8 cellular contexts compared by ENCODE assay signal in the genomic region with DNA sequence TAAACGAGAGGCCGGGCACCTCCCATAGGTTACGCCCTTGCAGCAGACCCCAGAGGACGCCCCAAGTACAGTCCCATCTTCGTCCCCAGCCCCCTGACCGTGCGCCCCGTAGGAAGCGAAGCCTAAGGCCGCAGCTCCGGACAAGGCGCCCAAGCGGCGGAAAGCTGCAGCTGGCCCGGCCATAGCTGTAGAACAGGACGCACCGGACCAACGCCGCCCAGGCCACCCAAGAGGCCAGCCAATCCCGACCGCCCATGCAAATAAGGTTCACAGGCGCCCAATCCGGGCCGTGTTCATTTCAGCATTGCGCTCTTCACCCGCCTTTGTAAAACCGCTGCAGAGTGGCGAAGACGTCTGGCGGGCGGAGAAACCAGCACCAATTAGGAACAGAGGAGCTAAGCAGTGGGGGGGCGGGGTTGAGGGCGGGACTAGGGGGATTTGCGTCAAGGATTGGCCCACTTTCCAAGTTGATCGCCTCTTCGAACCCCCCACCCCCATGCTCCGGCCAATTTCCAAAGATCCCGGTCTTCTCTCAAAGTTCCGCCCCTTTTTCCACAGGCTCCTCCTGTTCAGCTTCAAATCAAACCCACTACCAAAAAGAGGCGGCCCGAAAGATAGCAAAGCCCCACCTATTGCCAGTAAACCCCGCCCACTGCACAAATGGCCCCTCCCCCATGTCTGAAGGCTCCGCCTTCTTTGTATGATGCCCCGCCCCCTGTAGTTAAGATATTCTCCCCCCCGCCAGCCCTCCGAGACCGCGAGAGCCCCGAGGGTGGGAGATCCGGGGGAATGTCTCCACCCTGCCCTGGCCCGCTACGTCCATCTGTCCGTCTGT. TPM values are rescaled to one million over a fixed set of nuclear protein-coding genes. Genes with fewer than 3 reads are reported as not detected.
DNase-seq lines count a peak whose midpoint lies in the region; ATAC-seq, FAIRE-seq and TF ChIP-seq lines count a peak whose summit lies in the region.

A gene (minus strand): TSS at position 196 of the 835 bp plus-strand sequence. CDS start 13 bp downstream, at position 183.

- TF ChIP-seq POLR2A in GM12892 (IDR thresholded peaks at IDR 0.05; ENCODE audit: low read depth, low read length): peak; percentile 94

- no peaks in the 10 kb centered on the region for H3K27me3 ChIP-seq in upper lobe of right lung

- H3K4me1 ChIP-seq in upper lobe of right lung: peaks cover 10% of the 10 kb centered on the region

- DNase-seq in GM12892 (ENCODE audit: insufficient read length) (peak; percentile 95), NCI-H1694 (lab: John Stamatoyannopoulos, UW) (peak; percentile 99), amniotic stem cell (lab: John Stamatoyannopoulos, UW) (peak; percentile 99), left cardiac atrium (peak; percentile 99), posterior vena cava (ENCODE audit: low spot score) (peak; percentile 99), upper lobe of right lung (peak; percentile 98)

- peak within 1 kb of the TSS; percentile 90 for H3K27ac Mint-ChIP-seq in T-helper 1 cell treated with Interleukin-12 subunit alpha and Interleukin-12 subunit beta and Interleukin-4 antibody, amounts not matched to agents 30 μg/mL and 1 μg/mL, for 36 hours

- peaks cover 23% of the 10 kb centered on the region for H3K27me3 Mint-ChIP-seq in T-helper 1 cell treated with Interleukin-12 subunit alpha and Interleukin-12 subunit beta and Interleukin-4 antibody, amounts not matched to agents 30 μg/mL and 1 μg/mL, for 36 hours (ENCODE audit: low read depth)

- intact Hi-C loops in left cardiac atrium (cut with DNase I): loop anchor here in 1 of 2 donors (2.0 kb wide), 1 partner anchor 31 kb away; a partner anchor contains a TSS
- intact Hi-C loops in posterior vena cava (cut with DNase I): no loop called here
- intact Hi-C loops in upper lobe of right lung (cut with DNase I): no loop called here

- H3K9me3 ChIP-seq in upper lobe of right lung: no peaks in the 10 kb centered on the region

- TF ChIP-seq CTCF in upper lobe of right lung (IDR thresholded peaks at IDR 0.05): no peak

- peaks cover 14% of the 10 kb centered on the region for H3K4me1 Mint-ChIP-seq in T-helper 1 cell treated with Interleukin-12 subunit alpha and Interleukin-12 subunit beta and Interleukin-4 antibody, amounts not matched to agents 30 μg/mL and 1 μg/mL, for 36 hours (ENCODE audit: low read depth)

- H3K36me3 ChIP-seq in upper lobe of right lung: no peaks in the 10 kb centered on the region

- peak within 1 kb of the TSS; percentile 86 for H3K4me3 Mint-ChIP-seq in T-helper 1 cell treated with Interleukin-12 subunit alpha and Interleukin-12 subunit beta and Interleukin-4 antibody, amounts not matched to agents 30 μg/mL and 1 μg/mL, for 36 hours

- ATAC-seq in HG02870 (IDR thresholded peaks at IDR 0.05; ENCODE audit: unreplicated experiment) (peak; percentile 93), left cardiac atrium (peak; percentile 91 to 94), upper lobe of right lung (peak; percentile 94)

- peak; percentile 99 for FAIRE-seq in GM12892 (lab: Jason Lieb, UNC)

- H3K36me3 Mint-ChIP-seq in T-helper 1 cell treated with Interleukin-12 subunit alpha and Interleukin-12 subunit beta and Interleukin-4 antibody, amounts not matched to agents 30 μg/mL and 1 μg/mL, for 36 hours (ENCODE audit: low read depth): peaks cover 4% of the 10 kb centered on the region

- peak within 1 kb of the TSS; percentile 78 for H3K27ac ChIP-seq in upper lobe of right lung

- peak within 1 kb of the TSS; percentile 64 for H3K4me3 ChIP-seq in upper lobe of right lung

- H3K9me3 Mint-ChIP-seq in T-helper 1 cell treated with Interleukin-12 subunit alpha and Interleukin-12 subunit beta and Interleukin-4 antibody, amounts not matched to agents 30 μg/mL and 1 μg/mL, for 36 hours: no peaks in the 10 kb centered on the region

RNA-seq across cellular contexts. Expression of the gene that starts here (rescaled TPM):
- polyA plus RNA-seq in GM12892 (2012; ENCODE audit: missing spikeins): 192 TPM
- 10 to 100 TPM; 67.3 to 69.2 TPM for total RNA-seq in left cardiac atrium
- total RNA-seq in posterior vena cava: 10 to 100 TPM; 39.3 to 65.5 TPM
- 45.2 TPM for total RNA-seq in upper lobe of right lung

Comparison
In these comparisons a context has a peak if more than half of its experiments do, and no peak if none do; other contexts are left out.
1. Peak in every context shown above with its lines: DNase-seq, ATAC-seq, H3K4me3 ChIP-seq and H3K27ac ChIP-seq.